9 cellular contexts compared by ENCODE assay signal in genomic region chr5:32587067-32587551, GRCh38. TPM values are rescaled to one million over a fixed set of nuclear protein-coding genes. Genes with fewer than 3 reads are reported as not detected.
DNase-seq lines count a peak whose midpoint lies in the region; ATAC-seq and TF ChIP-seq lines count a peak whose summit lies in the region.
"Had no signal": no experiment of that assay in that cellular context is flagged by ENCODE, and none has a peak within 500 bp of the region (broad histone marks: within the 10 kb centered on the region; RNA-seq: fewer than 3 reads in every experiment).

No MANE protein-coding gene starts in this region.

- no peaks in the 10 kb centered on the region for H3K27me3 Mint-ChIP-seq in MCF 10A (ENCODE audit: insufficient read depth, unreplicated experiment)

- TF ChIP-seq CTCF in AG09309 (IDR thresholded peaks at IDR 0.05; ENCODE audit: control insufficient read depth, insufficient read depth, low read depth, low read length, missing control alignments) (no peak), MCF 10A (IDR thresholded peaks at IDR 0.05; ENCODE audit: unreplicated experiment) (no peak)

- H3K4me3 Mint-ChIP-seq in MCF 10A (ENCODE audit: unreplicated experiment): peak overlapping the region; percentile 95

- H3K9ac ChIP-seq in HUES6 (ENCODE audit: low read length) (no peak overlapping the region), muscle layer of colon (ENCODE audit: low read length) (no peak overlapping the region)

- H3K9me3 ChIP-seq in HUES6 (ENCODE audit: control insufficient read depth, insufficient read depth, low read depth, low read length) (no peaks in the 10 kb centered on the region), muscle layer of colon (ENCODE audit: low read length) (peaks cover 5% of the 10 kb centered on the region), SJCRH30 (replicated peaks) (no peaks in the 10 kb centered on the region)

- H3K27ac ChIP-seq in HUES6 (ENCODE audit: low read depth, low read length): no peak overlapping the region
- no peak overlapping the region for H3K27ac ChIP-seq in muscle layer of colon (ENCODE audit: low read depth, low read length)
- no peak overlapping the region for H3K27ac ChIP-seq in SJCRH30

- H3K27me3 ChIP-seq in HUES6 (ENCODE audit: control insufficient read depth, insufficient read depth, low read length) (no peaks in the 10 kb centered on the region), muscle layer of colon (ENCODE audit: control insufficient read depth in 1 of 2, insufficient read depth in 2 of 2, low read length in 2 of 2) (no peaks in the 10 kb centered on the region), SJCRH30 (no peaks in the 10 kb centered on the region)

- H3K4me1 ChIP-seq in HUES6 (ENCODE audit: control insufficient read depth, insufficient read depth, low read length): peaks cover 28% of the 10 kb centered on the region
- peaks cover 18% of the 10 kb centered on the region for H3K4me1 ChIP-seq in muscle layer of colon (ENCODE audit: insufficient read depth, low read length)
- H3K4me1 ChIP-seq in SJCRH30: peaks cover 6% of the 10 kb centered on the region

- POLR2A ChIA-PET in MCF 10A (lab: Yijun Ruan, JAX): interaction anchor here (0.6 to 1.4 kb wide), 6 partner anchors 41 to 853 kb away, joined by 3 to 4 read pairs (median 3); partner anchors contain the start of gene ZFR

- peak overlapping the region; percentile 69; the same call in 1 of the 2 replicates for H3K4me3 ChIP-seq in AG09309 (ENCODE audit: control insufficient read depth, low read depth, low read length)
- H3K4me3 ChIP-seq in HUES6 (ENCODE audit: low read depth, low read length): peak overlapping the region; percentile 99
- peak overlapping the region; percentile 20 to 71 for H3K4me3 ChIP-seq in muscle layer of colon (ENCODE audit: low read depth in 1 of 2, low read length in 2 of 2)
- no peak overlapping the region for H3K4me3 ChIP-seq in SJCRH30

- H3K9me3 Mint-ChIP-seq in MCF 10A (ENCODE audit: unreplicated experiment): no peaks in the 10 kb centered on the region

- intact Hi-C loops in MCF 10A (cut with micrococcal nuclease): loop anchor here (2.0 to 5.0 kb wide), 2 partner anchors 196 to 355 kb away; no protein-coding TSS in a partner anchor

- BruUV-seq in MCF 10A (replicated peaks; lab: Mats Ljungman, UMichigan): no TSS peak

- peaks cover 45% of the 10 kb centered on the region for H3K36me3 Mint-ChIP-seq in MCF 10A (ENCODE audit: insufficient read depth, unreplicated experiment)

- CTCF ChIA-PET in MCF 10A (lab: Yijun Ruan, JAX): interaction anchor here (0.8 to 1.4 kb wide), 4 partner anchors 96 to 242 kb away, joined by 3 to 12 read pairs (median 6); no protein-coding TSS in a partner anchor

- H3K36me3 ChIP-seq in HUES6 (ENCODE audit: control insufficient read depth, insufficient read depth, low read length) (peaks cover 37% of the 10 kb centered on the region), muscle layer of colon (ENCODE audit: insufficient read depth, low read length) (peaks cover 20% of the 10 kb centered on the region), SJCRH30 (peaks cover 36% of the 10 kb centered on the region)

- ATAC-seq in HG03520 (IDR thresholded peaks at IDR 0.05; ENCODE audit: unreplicated experiment): no peak

- peak overlapping the region; percentile 94 for H3K27ac Mint-ChIP-seq in MCF 10A (ENCODE audit: low read depth, unreplicated experiment)

- DNase-seq in AG09309 (ENCODE audit: low read depth) (no peak), MCF 10A (ENCODE audit: unreplicated experiment) (no peak), NCI-H1694 treated with DMSO at 0.1 percent for 48 hours (lab: John Stamatoyannopoulos, UW) (no peak), SJCRH30 (no peak)
- DNase-seq in stimulated activated CD4-positive, alpha-beta T cell treated with anti-CD3 and anti-CD28 coated beads, Interleukin-4, amount 100 ng/mL, for 24 hours: no peak
- DNase-seq: NCI-H748 treated with DMSO at 0.1 percent for 48 hours had no signal

- peaks cover 22% of the 10 kb centered on the region for H3K4me1 Mint-ChIP-seq in MCF 10A (ENCODE audit: insufficient read depth, unreplicated experiment)

RNA-seq across cellular contexts. Expression of gene SUB1, which starts 1.8 kb away (rescaled TPM):
- 269 and 302 TPM in 2 replicates for total RNA-seq in MCF 10A (2022)
- total RNA-seq in SJCRH30 (2014; rRNA removed; shearing (Covaris generic)): 349 and 397 TPM in 2 replicates
